1 cellular context compared by ENCODE assay signal in the genomic region with DNA sequence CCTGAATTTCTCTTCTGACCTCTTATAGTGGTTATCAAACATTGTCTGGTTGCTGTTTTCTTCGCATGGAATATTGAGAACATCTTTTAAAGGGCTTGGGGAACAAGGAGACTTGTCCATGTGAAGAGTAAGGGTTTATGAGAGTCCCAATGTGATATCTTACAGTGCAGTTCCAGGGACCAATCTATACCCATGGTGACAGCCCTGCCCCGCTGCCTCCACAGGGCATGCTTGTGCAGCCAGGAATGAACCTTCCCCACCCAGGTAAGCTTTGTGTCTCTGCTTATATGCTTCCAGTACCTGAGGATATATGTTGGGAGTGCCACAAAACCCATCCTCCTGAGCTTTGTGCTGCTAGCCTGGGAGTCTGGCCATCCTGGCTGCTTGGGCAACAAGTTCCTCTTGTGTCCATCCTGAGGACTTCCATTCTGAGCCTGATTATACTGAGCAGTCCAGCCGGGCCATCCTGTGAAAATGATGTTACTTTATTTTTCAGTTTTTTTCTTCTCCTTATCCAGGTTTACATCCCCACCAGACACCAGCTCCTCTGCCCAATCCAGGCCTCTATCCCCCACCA.
TF ChIP-seq lines count a peak whose summit lies in the region.

No MANE protein-coding gene starts in this region.

TF ChIP-seq in HCT116, 20 proteins besides CTCF, POLR2A, EP300 and RAD21:
- TF ChIP-seq EZH2 (IDR thresholded peaks at IDR 0.05) = no peak
- no peak for TF ChIP-seq EGR1 (IDR thresholded peaks at IDR 0.05; ENCODE audit: low read depth)
- TF ChIP-seq FOSL1 (IDR thresholded peaks at IDR 0.05; ENCODE audit: low read depth) = no peak
- no peak for TF ChIP-seq TCF7L2 (IDR thresholded peaks at IDR 0.05; ENCODE audit: borderline replicate concordance, extremely low read depth, insufficient read depth, insufficient read length)
- no peak for TF ChIP-seq SP1 (IDR thresholded peaks at IDR 0.05; ENCODE audit: low read depth)
